ENCODE assay signal across 13 cellular contexts in the genomic region with DNA sequence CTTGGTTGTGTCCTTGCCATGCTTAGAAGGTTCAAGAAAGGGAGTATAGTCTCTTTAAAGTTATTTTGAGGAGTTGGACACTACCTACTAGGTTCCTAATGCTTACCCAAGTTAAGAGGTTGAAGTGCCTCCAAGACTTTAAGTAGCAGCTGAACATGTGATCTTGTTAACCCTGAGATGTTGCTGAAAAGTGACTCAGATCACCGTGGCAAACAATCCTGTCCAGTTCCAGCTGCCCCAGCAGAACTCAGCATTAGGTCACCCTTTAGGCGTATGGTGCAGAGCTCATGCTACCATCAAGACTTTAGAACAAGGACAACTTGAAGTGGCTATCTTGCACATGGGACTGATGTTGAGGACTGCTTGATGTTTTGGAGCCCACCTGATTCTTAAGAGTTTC. TPM values are rescaled to one million over a fixed set of nuclear protein-coding genes. Genes with fewer than 3 reads are reported as not detected.
A peak's percentile ranks its signal among the peaks of the same experiment; 100 is the strongest.
DNase-seq lines count a peak whose midpoint lies in the region; ATAC-seq, FAIRE-seq and TF ChIP-seq lines count a peak whose summit lies in the region.
"Had no signal": no experiment of that assay in that cellular context is flagged by ENCODE, and none has a peak within 500 bp of the region (broad histone marks: within the 10 kb centered on the region; RNA-seq: fewer than 3 reads in every experiment).

No MANE protein-coding gene starts in this region.

- no peaks in the 10 kb centered on the region for H3K27me3 ChIP-seq in left lung

- TF ChIP-seq CTCF in A549 (IDR thresholded peaks at IDR 0.05) (no peak), left lung (IDR thresholded peaks at IDR 0.05) (no peak)

- TF ChIP-seq POLR2A in A549 (IDR thresholded peaks at IDR 0.05; ENCODE audit: low read length): no peak

- TF ChIP-seq RAD21 in A549 (conservative IDR thresholded peaks at IDR 0.05 in 1 of 2, IDR thresholded peaks at IDR 0.05 in 1 of 2): no peak

- H3K36me3 ChIP-seq in left lung: no peaks in the 10 kb centered on the region

- no peak for FAIRE-seq in A549 (lab: Jason Lieb, UNC)

- no peaks in the 10 kb centered on the region for H3K9me3 ChIP-seq in A549
- no peaks in the 10 kb centered on the region for H3K9me3 ChIP-seq in left lung

- intact Hi-C loops in left lung (cut with DNase I): no loop called here

- TF ChIP-seq EP300 in A549 (IDR thresholded peaks at IDR 0.05): no peak

- H3K4me1 ChIP-seq in A549 (peaks cover 52% of the 10 kb centered on the region), left lung (peaks cover 21 to 24% of the 10 kb centered on the region in 2 donors)

- H3K27ac ChIP-seq in A549 (peak overlapping the region in 1 of 2 experiments; percentile 7; a peak in 3 of 6 replicates), left lung (peak overlapping the region; percentile 38 to 77)

- ATAC-seq in A549: peak; percentile 84 to 87; a peak in 5 of 6 replicates
- peak; percentile 80 for ATAC-seq in left lung
- ATAC-seq: activated CD4-positive, CD25-positive, alpha-beta regulatory T cell treated with anti-CD3 and anti-CD28 coated beads, Interleukin-2, amount 50 U/mL, for 24 hours had no signal

- CTCF ChIA-PET in A549 (lab: Yijun Ruan, JAX): no interaction called here

- 9% methylated on average over 2 of the region's 2 CpGs for WGBS in A549 (ENCODE audit: missing lambda C conversion rate)

- peak overlapping the region; percentile 4 for H3K4me2 ChIP-seq in A549

- DNase-seq in A549 (ENCODE audit: low read depth in 1 of 2, low spot score in 1 of 2) (peak; percentile 29 to 67), HK-2 (ENCODE audit: unreplicated experiment) (peak; percentile 43), dermis blood vessel endothelial cell (peak; percentile 16), left lung (peak in 1 of 2 donors; percentile 52), NOMO-1 (lab: John Stamatoyannopoulos, UW; ENCODE audit: unreplicated experiment in 2 of 2) (no peak), COR-L47 (lab: John Stamatoyannopoulos, UW) (no peak), RPMI8226 (no peak), DMS153 treated with DMSO at 0.1 percent for 48 hours (lab: John Stamatoyannopoulos, UW; ENCODE audit: unreplicated experiment) (no peak)
- DNase-seq: activated effector memory CD4-positive, alpha-beta T cell treated with anti-CD3 and anti-CD28 coated beads, Interleukin-2, amount 50 U/mL, for 16 hours; cortex of kidney; NCI-H146; substantia nigra had no signal

- H3K4me3 ChIP-seq in A549 (no peak overlapping the region), left lung (no peak overlapping the region)

- POLR2A ChIA-PET in A549 (lab: Yijun Ruan, JAX): no interaction called here

TF ChIP-seq in A549, 52 proteins besides CTCF, POLR2A, EP300 and RAD21:
- TF ChIP-seq SMC3 (IDR thresholded peaks at IDR 0.05) (no peak), CBX2 (IDR thresholded peaks at IDR 0.05; ENCODE audit: borderline replicate concordance, low read depth) (no peak)
- TF ChIP-seq, protein P1, sequence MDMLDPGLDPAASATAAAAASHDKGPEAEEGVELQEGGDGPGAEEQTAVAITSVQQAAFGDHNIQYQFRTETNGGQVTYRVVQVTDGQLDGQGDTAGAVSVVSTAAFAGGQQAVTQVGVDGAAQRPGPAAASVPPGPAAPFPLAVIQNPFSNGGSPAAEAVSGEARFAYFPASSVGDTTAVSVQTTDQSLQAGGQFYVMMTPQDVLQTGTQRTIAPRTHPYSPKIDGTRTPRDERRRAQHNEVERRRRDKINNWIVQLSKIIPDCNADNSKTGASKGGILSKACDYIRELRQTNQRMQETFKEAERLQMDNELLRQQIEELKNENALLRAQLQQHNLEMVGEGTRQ (IDR thresholded peaks at IDR 0.05): 0 out of 2 replicates have a peak, but pooled peaks have one; percentile 22
- TF ChIP-seq, protein P2, sequence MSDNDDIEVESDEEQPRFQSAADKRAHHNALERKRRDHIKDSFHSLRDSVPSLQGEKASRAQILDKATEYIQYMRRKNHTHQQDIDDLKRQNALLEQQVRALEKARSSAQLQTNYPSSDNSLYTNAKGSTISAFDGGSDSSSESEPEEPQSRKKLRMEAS (IDR thresholded peaks at IDR 0.05): 0 out of 2 replicates have a peak, but pooled peaks have one; percentile 21

RNA-seq across cellular contexts. Expression of a gene that starts 22.5 kb away (rescaled TPM):
- 3.9 and 5.4 TPM in 2 replicates for polyA plus RNA-seq in A549 (2011; rRNA removed)
- polyA plus RNA-seq in A549 (2012; cell fraction: cytosol; rRNA removed): 1.4 and 1.8 TPM in 2 replicates
- polyA plus RNA-seq in A549 (2012; cell fraction: nucleus; rRNA removed): 2.7 and 4.2 TPM in 2 replicates
- polyA plus RNA-seq in A549 (2017; fragmentation: RNase III; extraction: RNeasy Plus Mini Kit Qiagen cat#74134 plus additional on column Dnase treatment): 2.4 to 3.0 TPM (median 2.5 TPM) in 3 replicates
- polyA minus RNA-seq in A549 (2011; rRNA and poly(A)+ RNA removed): 29.6 and 34.8 TPM in 2 replicates
- 11.4 and 11.9 TPM in 2 replicates for total RNA-seq in dermis blood vessel endothelial cell
- 10 to 100 TPM; 30.3 to 41.4 TPM for total RNA-seq in left lung

Comparison
In these comparisons a context has a peak if more than half of its experiments do, and no peak if none do; other contexts are left out.
1. DNase-seq: peak in A549 (2 of 2), HK-2 (single experiment) and dermis blood vessel endothelial cell (single experiment); none in NOMO-1 (0 of 2), COR-L47 (single experiment), RPMI8226 (single experiment) and DMS153 treated with DMSO at 0.1 percent for 48 hours (single experiment).